Comparison of ENCODE assay signal across 25 cellular contexts in genomic region chr14:24264298-24264697, GRCh38. TPM values are rescaled to one million over a fixed set of nuclear protein-coding genes. Genes with fewer than 3 reads are reported as not detected.
DNase-seq lines count a peak whose midpoint lies in the region; ATAC-seq and TF ChIP-seq lines count a peak whose summit lies in the region.
"Had no signal": no experiment of that assay in that cellular context is flagged by ENCODE, and none has a peak within 500 bp of the region (broad histone marks: within the 10 kb centered on the region; RNA-seq: fewer than 3 reads in every experiment).

No MANE protein-coding gene starts in this region.

- H3K4me3 Mint-ChIP-seq in activated T-helper 1 cell treated with anti-CD3 and anti-CD28 coated beads, Interleukin-12 subunit alpha, Interleukin-12 subunit beta, Interleukin-2, Interleukin-4 antibody, amounts not matched to agents 30 ng/mL and 10 ng/mL and 1 ng/mL, durations not matched to agents 14 hours and 24 hours and 36 hours, result no peak overlapping the region
- H3K4me3 Mint-ChIP-seq: activated naive CD8-positive, alpha-beta T cell treated with anti-CD3 and anti-CD28 coated beads, Interleukin-2, amount 50 U/mL, for 24 hours; CD14-positive monocyte; stimulated activated memory B cell treated with anti-CD40 and anti-IgM and Interleukin-4, amounts not matched to agents 10 μg/mL and 1 μg/mL and 100 μg/mL, for 72 hours; WTC11 had no signal

- H3K9me3 ChIP-seq in HEK293 (ENCODE audit: control insufficient read depth, insufficient read depth, low read depth, low read length) (no peaks in the 10 kb centered on the region), trophoblast cell (ENCODE audit: insufficient read depth, low read depth, low read length) (no peaks in the 10 kb centered on the region)
- H3K9me3 ChIP-seq: spleen had no signal

- TF ChIP-seq CTCF in HEK293 (tag by site-specific recombination; IDR thresholded peaks at IDR 0.05) (no peak), fibroblast of the aortic adventitia (IDR thresholded peaks at IDR 0.05; ENCODE audit: insufficient read depth, low read length) (no peak)

- H3K4me1 ChIP-seq in HEK293 (ENCODE audit: control insufficient read depth, insufficient read depth, low read length) (no peaks in the 10 kb centered on the region), trophoblast cell (ENCODE audit: control insufficient read depth in 1 of 2, insufficient read depth in 2 of 2, low read length in 2 of 2) (peaks cover 35 to 37% of the 10 kb centered on the region in 2 experiments)

- H3K4me3 ChIP-seq in HEK293 (ENCODE audit: low read depth, low read length) (no peak overlapping the region), fibroblast of the aortic adventitia (ENCODE audit: low read depth, low read length) (no peak overlapping the region), trophoblast cell (ENCODE audit: low read depth, low read length) (no peak overlapping the region)
- H3K4me3 ChIP-seq: PC-9, spleen had no signal

- ATAC-seq in HG03457 (IDR thresholded peaks at IDR 0.05; ENCODE audit: unreplicated experiment), result no peak
- ATAC-seq: activated naive CD8-positive, alpha-beta T cell treated with anti-CD3 and anti-CD28 coated beads, Interleukin-2, amount 50 U/mL, for 24 hours; stimulated activated memory B cell treated with anti-CD40 and anti-IgM and Interleukin-4, amounts not matched to agents 10 μg/mL and 1 μg/mL and 100 μg/mL, for 72 hours; WTC11 had no signal

- H3K9ac ChIP-seq in trophoblast cell (ENCODE audit: low read length), result no peak overlapping the region

- peaks cover 16% of the 10 kb centered on the region for H3K36me3 Mint-ChIP-seq in activated T-helper 1 cell treated with anti-CD3 and anti-CD28 coated beads, Interleukin-12 subunit alpha, Interleukin-12 subunit beta, Interleukin-2, Interleukin-4 antibody, amounts not matched to agents 30 ng/mL and 10 ng/mL and 1 ng/mL, durations not matched to agents 14 hours and 24 hours and 36 hours (ENCODE audit: low read depth)

- peaks cover 10% of the 10 kb centered on the region for H3K79me2 ChIP-seq in trophoblast cell (ENCODE audit: control insufficient read depth, insufficient read depth, low read length, poor library complexity)

- no peaks in the 10 kb centered on the region for H3K27me3 ChIP-seq in trophoblast cell (ENCODE audit: insufficient read depth, low read length)
- H3K27me3 ChIP-seq: spleen had no signal

- H3K79me1 ChIP-seq in trophoblast cell (ENCODE audit: low read length), result peaks cover 32% of the 10 kb centered on the region

- peak overlapping the region; percentile 92 for H4K91ac ChIP-seq in trophoblast cell (ENCODE audit: low read depth, low read length)

- peak overlapping the region; percentile 75 for H2AK5ac ChIP-seq in trophoblast cell (ENCODE audit: low read length)

- DNase-seq in activated T-helper 1 cell treated with anti-CD3 and anti-CD28 coated beads, Interleukin-12 subunit alpha, Interleukin-12 subunit beta, Interleukin-2, Interleukin-4 antibody, amounts not matched to agents 30 ng/mL and 10 ng/mL and 1 ng/mL, durations not matched to agents 14 hours and 24 hours and 36 hours (ENCODE audit: low spot score), result no peak
- peak; percentile 30 for DNase-seq in fibroblast of the aortic adventitia (ENCODE audit: low read depth)
- peak in 1 of 2 donors; percentile 18 for DNase-seq in trophoblast cell
- no peak for DNase-seq in G401 (ENCODE audit: low spot score)
- no peak for DNase-seq in NCI-H1092 (lab: John Stamatoyannopoulos, UW)
- DNase-seq: activated CD4-positive, alpha-beta T cell treated with anti-CD3 and anti-CD28 coated beads, Interleukin-2, amount 50 U/mL, for 48 hours; activated effector memory CD4-positive, alpha-beta T cell treated with anti-CD3 and anti-CD28 coated beads, Interleukin-2, amount 50 U/mL, for 16 hours; activated naive CD8-positive, alpha-beta T cell treated with anti-CD3 and anti-CD28 coated beads, Interleukin-2, amount 50 U/mL, for 24 hours; DMS 273 treated with DMSO at 0.1 percent for 48 hours; KG1; mesenchymal stem cell; NCI-H1436 treated with DMSO at 0.1 percent for 48 hours; NCI-H2107; retina; SHP77 treated with DMSO at 0.1 percent for 48 hours; spleen; stimulated activated CD4-positive, alpha-beta T cell treated with anti-CD3 and anti-CD28 coated beads, Interleukin-4, amount 100 ng/mL, for 1 hour; SW 1271; T1000 had no signal

- peak overlapping the region; percentile 76 for H2BK5ac ChIP-seq in trophoblast cell (ENCODE audit: low read depth, low read length, poor library complexity)

- intact Hi-C loops in activated T-helper 1 cell treated with anti-CD3 and anti-CD28 coated beads, Interleukin-12 subunit alpha, Interleukin-12 subunit beta, Interleukin-2, Interleukin-4 antibody, amounts not matched to agents 30 ng/mL and 10 ng/mL and 1 ng/mL, durations not matched to agents 14 hours and 24 hours and 36 hours (cut with micrococcal nuclease), result no loop called here

- WGBS in trophoblast cell (ENCODE audit: extremely low coverage, insufficient coverage, insufficient read length), result no CpG with 5 or more reads among the region's 6 CpGs

- H3K9me3 Mint-ChIP-seq in activated T-helper 1 cell treated with anti-CD3 and anti-CD28 coated beads, Interleukin-12 subunit alpha, Interleukin-12 subunit beta, Interleukin-2, Interleukin-4 antibody, amounts not matched to agents 30 ng/mL and 10 ng/mL and 1 ng/mL, durations not matched to agents 14 hours and 24 hours and 36 hours, result no peaks in the 10 kb centered on the region
- H3K9me3 Mint-ChIP-seq: activated naive CD8-positive, alpha-beta T cell treated with anti-CD3 and anti-CD28 coated beads, Interleukin-2, amount 50 U/mL, for 24 hours; CD14-positive monocyte; stimulated activated memory B cell treated with anti-CD40 and anti-IgM and Interleukin-4, amounts not matched to agents 10 μg/mL and 1 μg/mL and 100 μg/mL, for 72 hours; WTC11 had no signal

- in situ Hi-C loops in G401 (cut with HindIII; ENCODE audit: low sequenced_read_pairs), result no loop called here

- H3K36me3 ChIP-seq in HEK293 (ENCODE audit: control insufficient read depth in 2 of 2, insufficient read depth in 1 of 2, low read length in 2 of 2) (peaks cover 0 to 34% of the 10 kb centered on the region in 2 experiments; a peak in 1 of 3 replicates), trophoblast cell (ENCODE audit: control insufficient read depth in 1 of 2, insufficient read depth in 2 of 2, low read length in 2 of 2) (peaks cover 36 to 46% of the 10 kb centered on the region in 2 experiments)

- POLR2A ChIA-PET in HEK293 (lab: Yijun Ruan, JAX), result interaction anchor here (3.2 kb wide), 1 partner anchor 22 kb away, joined by 14 read pairs; the partner anchor contains the start of gene TINF2

- H4K8ac ChIP-seq in trophoblast cell (ENCODE audit: low read depth, low read length), result peak overlapping the region; percentile 68

- peak overlapping the region; percentile 81 for H3K14ac ChIP-seq in trophoblast cell (ENCODE audit: low read length)

- H3K18ac ChIP-seq in trophoblast cell (ENCODE audit: low read length), result peak overlapping the region; percentile 63

- no peak overlapping the region for H3K23ac ChIP-seq in trophoblast cell (ENCODE audit: low read length)

- H3K4me2 ChIP-seq in trophoblast cell (ENCODE audit: low read length), result peak overlapping the region; percentile 41
- H3K4me2 ChIP-seq: PC-9 had no signal

- H3K27ac Mint-ChIP-seq in activated T-helper 1 cell treated with anti-CD3 and anti-CD28 coated beads, Interleukin-12 subunit alpha, Interleukin-12 subunit beta, Interleukin-2, Interleukin-4 antibody, amounts not matched to agents 30 ng/mL and 10 ng/mL and 1 ng/mL, durations not matched to agents 14 hours and 24 hours and 36 hours, result peak overlapping the region; percentile 23
- H3K27ac Mint-ChIP-seq: activated naive CD8-positive, alpha-beta T cell treated with anti-CD3 and anti-CD28 coated beads, Interleukin-2, amount 50 U/mL, for 24 hours; stimulated activated memory B cell treated with anti-CD40 and anti-IgM and Interleukin-4, amounts not matched to agents 10 μg/mL and 1 μg/mL and 100 μg/mL, for 72 hours; WTC11 had no signal

- H3K4ac ChIP-seq in trophoblast cell (ENCODE audit: low read depth, low read length), result peak overlapping the region; percentile 37

- peaks cover 6% of the 10 kb centered on the region for H3K4me1 Mint-ChIP-seq in activated T-helper 1 cell treated with anti-CD3 and anti-CD28 coated beads, Interleukin-12 subunit alpha, Interleukin-12 subunit beta, Interleukin-2, Interleukin-4 antibody, amounts not matched to agents 30 ng/mL and 10 ng/mL and 1 ng/mL, durations not matched to agents 14 hours and 24 hours and 36 hours (ENCODE audit: low read depth)
- H3K4me1 Mint-ChIP-seq: WTC11 had no signal

- peak overlapping the region; percentile 86 for H2BK120ac ChIP-seq in trophoblast cell (ENCODE audit: insufficient read depth, low read length, poor library complexity)

- no peak overlapping the region for H4K12ac ChIP-seq in trophoblast cell (ENCODE audit: low read depth, low read length)

- no peaks in the 10 kb centered on the region for H3K27me3 Mint-ChIP-seq in activated T-helper 1 cell treated with anti-CD3 and anti-CD28 coated beads, Interleukin-12 subunit alpha, Interleukin-12 subunit beta, Interleukin-2, Interleukin-4 antibody, amounts not matched to agents 30 ng/mL and 10 ng/mL and 1 ng/mL, durations not matched to agents 14 hours and 24 hours and 36 hours (ENCODE audit: insufficient read depth)
- H3K27me3 Mint-ChIP-seq: activated naive CD8-positive, alpha-beta T cell treated with anti-CD3 and anti-CD28 coated beads, Interleukin-2, amount 50 U/mL, for 24 hours; stimulated activated memory B cell treated with anti-CD40 and anti-IgM and Interleukin-4, amounts not matched to agents 10 μg/mL and 1 μg/mL and 100 μg/mL, for 72 hours had no signal

- peak overlapping the region; percentile 12 for H2AFZ ChIP-seq in trophoblast cell (ENCODE audit: insufficient read depth, low read length, poor library complexity)
- H2AFZ ChIP-seq: PC-9 had no signal

- H3K27ac ChIP-seq in HEK293 (ENCODE audit: extremely low read depth, low read depth, low read length), result no peak overlapping the region
- peak overlapping the region; percentile 98 for H3K27ac ChIP-seq in trophoblast cell (ENCODE audit: low read depth, low read length)
- H3K27ac ChIP-seq: PC-9, spleen had no signal

- H2BK12ac ChIP-seq in trophoblast cell (ENCODE audit: low read length), result peak overlapping the region; percentile 89

- CTCF ChIA-PET in HEK293 (lab: Yijun Ruan, JAX), result no interaction called here

RNA-seq across cellular contexts. Expression of gene TGM1, which starts 1.3 kb away (rescaled TPM):
- 4.1 and 4.8 TPM in 2 replicates for total RNA-seq in activated T-helper 1 cell treated with anti-CD3 and anti-CD28 coated beads, Interleukin-12 subunit alpha, Interleukin-12 subunit beta, Interleukin-2, Interleukin-4 antibody, amounts not matched to agents 30 ng/mL and 10 ng/mL and 1 ng/mL, durations not matched to agents 14 hours and 24 hours and 36 hours
- 0.36 and 6.1 TPM in 2 replicates for total RNA-seq in fibroblast of the aortic adventitia (ENCODE audit: low replicate concordance)
- polyA plus RNA-seq in trophoblast cell (2013), result 17.9 and 19.4 TPM in 2 replicates
- total RNA-seq in G401 (2014; rRNA removed; shearing (Covaris generic)), result 0.10 TPM in 1 of 2 replicates, not detected in the other
- polyA plus RNA-seq: CD14-positive monocyte had no signal

RNA-seq across cellular contexts. Expression of gene RABGGTA, which starts 7.1 kb away (rescaled TPM):
- 52.2 and 54.4 TPM in 2 replicates for total RNA-seq in activated T-helper 1 cell treated with anti-CD3 and anti-CD28 coated beads, Interleukin-12 subunit alpha, Interleukin-12 subunit beta, Interleukin-2, Interleukin-4 antibody, amounts not matched to agents 30 ng/mL and 10 ng/mL and 1 ng/mL, durations not matched to agents 14 hours and 24 hours and 36 hours
- 21.2 and 26.7 TPM in 2 replicates for total RNA-seq in fibroblast of the aortic adventitia (ENCODE audit: low replicate concordance)
- 37.4 and 38.2 TPM in 2 replicates for polyA plus RNA-seq in trophoblast cell (2013)
- total RNA-seq in G401 (2014; rRNA removed; shearing (Covaris generic)), result 19.0 and 23.6 TPM in 2 replicates

RNA-seq across cellular contexts. Expression of gene TINF2, which starts 21.9 kb away (rescaled TPM):
- total RNA-seq in activated T-helper 1 cell treated with anti-CD3 and anti-CD28 coated beads, Interleukin-12 subunit alpha, Interleukin-12 subunit beta, Interleukin-2, Interleukin-4 antibody, amounts not matched to agents 30 ng/mL and 10 ng/mL and 1 ng/mL, durations not matched to agents 14 hours and 24 hours and 36 hours, result 90.9 and 95.9 TPM in 2 replicates
- total RNA-seq in fibroblast of the aortic adventitia (ENCODE audit: low replicate concordance), result 53.0 and 60.5 TPM in 2 replicates
- 57.3 and 58.6 TPM in 2 replicates for polyA plus RNA-seq in trophoblast cell (2013)
- total RNA-seq in G401 (2014; rRNA removed; shearing (Covaris generic)), result 38.1 and 63.0 TPM in 2 replicates

RNA-seq across cellular contexts. Expression of gene GMPR2, which starts 31.6 kb away (rescaled TPM):
- 40.8 and 41.4 TPM in 2 replicates for total RNA-seq in activated T-helper 1 cell treated with anti-CD3 and anti-CD28 coated beads, Interleukin-12 subunit alpha, Interleukin-12 subunit beta, Interleukin-2, Interleukin-4 antibody, amounts not matched to agents 30 ng/mL and 10 ng/mL and 1 ng/mL, durations not matched to agents 14 hours and 24 hours and 36 hours
- 53.6 and 207 TPM in 2 replicates for total RNA-seq in fibroblast of the aortic adventitia (ENCODE audit: low replicate concordance)
- 46.9 and 47.7 TPM in 2 replicates for polyA plus RNA-seq in trophoblast cell (2013)
- total RNA-seq in G401 (2014; rRNA removed; shearing (Covaris generic)), result 116 and 132 TPM in 2 replicates

RNA-seq across cellular contexts. Expression of gene NEDD8, which starts 32.1 kb away (rescaled TPM):
- total RNA-seq in activated T-helper 1 cell treated with anti-CD3 and anti-CD28 coated beads, Interleukin-12 subunit alpha, Interleukin-12 subunit beta, Interleukin-2, Interleukin-4 antibody, amounts not matched to agents 30 ng/mL and 10 ng/mL and 1 ng/mL, durations not matched to agents 14 hours and 24 hours and 36 hours, result 177 and 185 TPM in 2 replicates
- 38.8 and 136 TPM in 2 replicates for total RNA-seq in fibroblast of the aortic adventitia (ENCODE audit: low replicate concordance)
- polyA plus RNA-seq in trophoblast cell (2013), result 290 and 306 TPM in 2 replicates
- total RNA-seq in G401 (2014; rRNA removed; shearing (Covaris generic)), result 168 and 186 TPM in 2 replicates
